20 cellular contexts compared by ENCODE assay signal in the genomic region with DNA sequence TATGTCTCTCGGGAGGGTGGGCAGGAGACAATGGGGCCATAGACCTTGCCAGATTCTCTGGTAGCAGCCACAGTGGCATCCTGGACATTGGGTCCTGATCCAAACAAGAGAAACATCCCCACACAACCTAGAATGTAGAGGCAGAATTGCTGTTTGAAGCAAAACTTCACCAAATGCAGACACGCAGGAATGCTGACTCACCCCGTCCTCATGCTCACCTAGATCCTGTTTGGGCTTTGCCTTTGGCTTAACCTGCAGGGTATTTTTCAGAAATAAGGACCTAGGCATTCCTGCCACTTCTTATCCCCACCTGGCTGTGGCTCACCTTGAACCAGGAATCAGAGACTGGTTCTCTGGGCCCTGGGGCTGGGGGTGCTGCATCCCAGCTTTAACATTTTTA. TPM values are rescaled to one million over a fixed set of nuclear protein-coding genes. Genes with fewer than 3 reads are reported as not detected.
DNase-seq lines count a peak whose midpoint lies in the region; ATAC-seq, FAIRE-seq and TF ChIP-seq lines count a peak whose summit lies in the region.
"Had no signal": no experiment of that assay in that cellular context is flagged by ENCODE, and none has a peak within 500 bp of the region (broad histone marks: within the 10 kb centered on the region; RNA-seq: fewer than 3 reads in every experiment).

No MANE protein-coding gene starts in this region.

- H3K79me2 ChIP-seq in K562 (ENCODE audit: control insufficient read depth, insufficient read depth, low read length) = no peaks in the 10 kb centered on the region

- peaks cover 37 to 88% (median 53%) of the 10 kb centered on the region in 11 experiments for H3K36me3 ChIP-seq in BLaER1 treated with 17β-estradiol and CSF1 and Interleukin-3, amounts not matched to agents 10 nM and 100 nM
- peaks cover 49% of the 10 kb centered on the region for H3K36me3 ChIP-seq in K562 (ENCODE audit: control insufficient read depth, insufficient read depth, low read length)

- ATAC-seq in A549 (no peak), K562 (no peak), GM19351 (IDR thresholded peaks at IDR 0.05; ENCODE audit: unreplicated experiment) (no peak)

- in situ Hi-C loops in K562 (cut with MboI) = no loop called here

- CTCF ChIA-PET in A549 (lab: Yijun Ruan, JAX) = no interaction called here
- CTCF ChIA-PET in K562 (lab: Yijun Ruan, JAX; ENCODE audit: low intra/inter-chr PET ratio) = no interaction called here

- no peaks in the 10 kb centered on the region for H3K9me1 ChIP-seq in K562 (ENCODE audit: control insufficient read depth, insufficient read depth, low read length)

- WGBS in A549 (ENCODE audit: missing lambda C conversion rate) = 56% methylated on average over 3 of the region's 3 CpGs
- 61% methylated on average over 3 of the region's 3 CpGs for WGBS in K562 (ENCODE audit: insufficient coverage, low coverage, missing lambda C conversion rate)

- peaks cover 10% of the 10 kb centered on the region for H3K9me3 ChIP-seq in A549
- H3K9me3 ChIP-seq in BLaER1 treated with 17β-estradiol and CSF1 and Interleukin-3, amounts not matched to agents 10 nM and 100 nM (replicated peaks in 1 of 11) = peaks cover 4 to 13% (median 8%) of the 10 kb centered on the region in 11 experiments; a peak in 19 of 22 replicates
- H3K9me3 ChIP-seq in K562 (replicated peaks; ENCODE audit: control insufficient read depth, insufficient read depth, low read depth, low read length) = no peaks in the 10 kb centered on the region
- H3K9me3 ChIP-seq: SK-N-SH had no signal

- POLR2A ChIA-PET in A549 (lab: Yijun Ruan, JAX) (no interaction called here), K562 (lab: Yijun Ruan, JAX) (interaction anchor here (0.6 kb wide), 1 partner anchor 25 kb away, joined by 3 read pairs; no protein-coding TSS in a partner anchor)

- no peak for TF ChIP-seq CTCF in A549 (IDR thresholded peaks at IDR 0.05)
- TF ChIP-seq CTCF in K562 (IDR thresholded peaks at IDR 0.05 in 2 of 3, conservative IDR thresholded peaks at IDR 0.05 in 1 of 3; ENCODE audit: insufficient read depth in 2 of 3, low read depth in 1 of 3, low read length in 3 of 3) = no peak

- no peak overlapping the region for H3K4me2 ChIP-seq in A549
- peak overlapping the region; percentile 23 to 78 (median 60); a peak in 20 of 22 replicates for H3K4me2 ChIP-seq in BLaER1 treated with 17β-estradiol and CSF1 and Interleukin-3, amounts not matched to agents 10 nM and 100 nM
- no peak overlapping the region for H3K4me2 ChIP-seq in K562 (ENCODE audit: insufficient read depth, low read length)
- H3K4me2 ChIP-seq: SK-N-SH had no signal

- peaks cover 0 to 2% (median 0%) of the 10 kb centered on the region in 11 experiments; a peak in 3 of 22 replicates for H3K27me3 ChIP-seq in BLaER1 treated with 17β-estradiol and CSF1 and Interleukin-3, amounts not matched to agents 10 nM and 100 nM
- no peaks in the 10 kb centered on the region for H3K27me3 ChIP-seq in K562 (ENCODE audit: control insufficient read depth in 2 of 2, insufficient read depth in 2 of 2, low read length in 2 of 2)

- H2AFZ ChIP-seq in K562 (ENCODE audit: low read depth, low read length) = no peak overlapping the region

- no peaks in the 10 kb centered on the region; the same call in 2 of the 3 replicates for H3K4me1 ChIP-seq in A549
- peaks cover 30 to 68% (median 53%) of the 10 kb centered on the region in 10 experiments for H3K4me1 ChIP-seq in BLaER1 treated with 17β-estradiol and CSF1 and Interleukin-3, amounts not matched to agents 10 nM and 100 nM
- peaks cover 12 to 67% of the 10 kb centered on the region in 2 experiments for H3K4me1 ChIP-seq in K562 (replicated peaks in 1 of 2; ENCODE audit: control insufficient read depth in 2 of 2, insufficient read depth in 2 of 2, low read length in 2 of 2)

- TF ChIP-seq RAD21 in A549 (conservative IDR thresholded peaks at IDR 0.05 in 1 of 2, IDR thresholded peaks at IDR 0.05 in 1 of 2) (no peak), K562 (CRISPR knock-in tag; conservative IDR thresholded peaks at IDR 0.05 in 1 of 2, IDR thresholded peaks at IDR 0.05 in 1 of 2) (no peak)

- no peak for TF ChIP-seq EP300 in A549 (IDR thresholded peaks at IDR 0.05)
- no peak for TF ChIP-seq EP300 in K562 (IDR thresholded peaks at IDR 0.05; ENCODE audit: low read length)

- H4K20me1 ChIP-seq in BLaER1 treated with 17β-estradiol and CSF1 and Interleukin-3, amounts not matched to agents 10 nM and 100 nM = peaks cover 0 to 45% (median 0%) of the 10 kb centered on the region in 11 experiments; a peak in 8 of 22 replicates
- no peaks in the 10 kb centered on the region for H4K20me1 ChIP-seq in K562 (replicated peaks; ENCODE audit: control insufficient read depth, insufficient read depth, low read length)

- DNase-seq in A549 (ENCODE audit: low read depth in 1 of 2, low spot score in 1 of 2) (no peak), K562 (ENCODE audit: extremely low read depth in 1 of 4, low spot score in 3 of 4) (no peak), DMS79 (lab: John Stamatoyannopoulos, UW) (no peak), GM12891 (ENCODE audit: insufficient read length, low spot score) (no peak)
- DNase-seq: CD4-positive, CD25-positive, alpha-beta regulatory T cell; DMS153; H7; HFFc6; Karpas-422; NCI-H1417 treated with DMSO at 0.1 percent for 48 hours; NCI-H187 treated with DMSO at 0.1 percent for 48 hours; NCI-H2227 treated with DMSO at 0.1 percent for 48 hours; NCI-H510A treated with DMSO at 0.1 percent for 48 hours; NCI-H774; OCI-M1; SHP77 treated with DMSO at 0.1 percent for 48 hours; SK-N-SH had no signal

- no peak overlapping the region for H3K4me3 ChIP-seq in A549
- no peak overlapping the region for H3K4me3 ChIP-seq in BLaER1 treated with 17β-estradiol and CSF1 and Interleukin-3, amounts not matched to agents 10 nM and 100 nM
- H3K4me3 ChIP-seq in K562 = no peak overlapping the region

- BruUV-seq in K562 (replicated peaks; lab: Mats Ljungman, UMichigan) = no TSS peak

- FAIRE-seq in A549 (lab: Jason Lieb, UNC) = no peak
- FAIRE-seq in K562 (lab: Jason Lieb, UNC) = no peak
- FAIRE-seq in GM12891 (lab: Jason Lieb, UNC) = no peak

- TF ChIP-seq POLR2A in A549 (IDR thresholded peaks at IDR 0.05; ENCODE audit: low read length) (no peak), K562 (conservative IDR thresholded peaks at IDR 0.05) (no peak), GM12891 (IDR thresholded peaks at IDR 0.05; ENCODE audit: low read depth, low read length) (no peak)

- peak overlapping the region in 1 of 2 experiments; percentile 53; a peak in 2 of 6 replicates for H3K27ac ChIP-seq in A549
- H3K27ac ChIP-seq in BLaER1 treated with 17β-estradiol and CSF1 and Interleukin-3, amounts not matched to agents 10 nM and 100 nM = peak overlapping the region in 7 of 11 experiments; percentile 2 to 75 (median 46); a peak in 10 of 22 replicates
- no peak overlapping the region; the same call in 1 of the 3 replicates for H3K27ac ChIP-seq in K562 (ENCODE audit: extremely low read depth, low read depth, low read length)

- intact Hi-C loops in K562 (cut with micrococcal nuclease) = no loop called here

- H3K9ac ChIP-seq in BLaER1 treated with 17β-estradiol and CSF1 and Interleukin-3, amounts not matched to agents 10 nM and 100 nM = peak overlapping the region in 10 of 11 experiments; percentile 26 to 73 (median 42); a peak in 14 of 22 replicates
- peak overlapping the region in 1 of 2 experiments; percentile 77; a peak in 2 of 4 replicates for H3K9ac ChIP-seq in K562 (ENCODE audit: insufficient read depth in 1 of 2, low read depth in 2 of 2, low read length in 2 of 2)
- H3K9ac ChIP-seq: SK-N-SH had no signal

RNA-seq across cellular contexts. Expression of gene TBC1D17, which starts 7.3 kb away (rescaled TPM):
- 12.3 and 18.0 TPM in 2 replicates for polyA plus RNA-seq in A549 (2011; rRNA removed)
- 26.5 and 33.3 TPM in 2 replicates for polyA plus RNA-seq in A549 (2012; cell fraction: cytosol; rRNA removed)
- polyA plus RNA-seq in A549 (2012; cell fraction: nucleus; rRNA removed) = 65.2 and 76.6 TPM in 2 replicates
- 26.6 to 44.8 TPM (median 41.5 TPM) in 3 replicates for polyA plus RNA-seq in A549 (2017; fragmentation: RNase III; extraction: RNeasy Plus Mini Kit Qiagen cat#74134 plus additional on column Dnase treatment)
- polyA minus RNA-seq in A549 (2011; rRNA and poly(A)+ RNA removed) = 14.3 and 18.0 TPM in 2 replicates
- total RNA-seq in K562 (2011; cell fraction: chromatin; rRNA removed; ENCODE audit: low replicate concordance) = 34.8 and 78.7 TPM in 2 replicates
- total RNA-seq in K562 (2011; cell fraction: nucleolus; rRNA removed) = 40.9 and 43.4 TPM in 2 replicates
- total RNA-seq in K562 (2011; cell fraction: nucleoplasm; rRNA removed) = 33.2 and 34.5 TPM in 2 replicates
- 3.8 and 6.8 TPM in 2 replicates for total RNA-seq in K562 (2014; rRNA removed)
- total RNA-seq in K562 (2014; rRNA removed; fragmentation: Illumina TruSeq; extraction: Trizol) = 2.6 and 3.2 TPM in 2 replicates
- 2.4 and 3.5 TPM in 2 replicates for total RNA-seq in K562 (2015; rRNA removed; fragmentation: Illumina TruSeq; extraction: Trizol)
- 14.2 and 16.0 TPM in 2 replicates for total RNA-seq in K562 (2021)
- 7.4 and 10.5 TPM in 2 replicates for polyA plus RNA-seq in K562 (2011; rRNA removed)
- 8.7 and 14.7 TPM in 2 replicates for polyA plus RNA-seq in K562 (2011; cell fraction: cytosol; rRNA removed)
- 33.2 and 48.4 TPM in 2 replicates for polyA plus RNA-seq in K562 (2011; cell fraction: nucleus; rRNA removed)
- 15.8 and 16.9 TPM in 2 replicates for polyA plus RNA-seq in K562 (2012)
- polyA plus RNA-seq in K562 (2014; fragmentation: Illumina TruSeq; extraction: Trizol) = 8.7 and 11.7 TPM in 2 replicates
- under 1 TPM; 0.42 to 0.46 TPM for polyA plus RNA-seq in K562 (2014; fragmentation: Nextera tagmentation; extraction: Ambion mirVana)
- 14.7 and 18.2 TPM in 2 replicates for polyA plus RNA-seq in K562 (2014; rRNA removed)
- polyA minus RNA-seq in K562 (2011; rRNA and poly(A)+ RNA removed) = 5.7 and 7.2 TPM in 2 replicates
- 9.1 and 9.2 TPM in 2 replicates for polyA minus RNA-seq in K562 (2011; cell fraction: cytosol; rRNA and poly(A)+ RNA removed)
- 12.3 and 15.3 TPM in 2 replicates for polyA minus RNA-seq in K562 (2011; cell fraction: nucleus; rRNA and poly(A)+ RNA removed)
- polyA plus RNA-seq in GM12891 (2012; ENCODE audit: low read depth, missing spikeins) = 29.6 TPM

RNA-seq across cellular contexts. Expression of gene AKT1S1, which starts 7.6 kb away (rescaled TPM):
- 39.2 and 41.5 TPM in 2 replicates for polyA plus RNA-seq in A549 (2011; rRNA removed)
- polyA plus RNA-seq in A549 (2012; cell fraction: cytosol; rRNA removed) = 70.4 and 91.8 TPM in 2 replicates
- 107 and 112 TPM in 2 replicates for polyA plus RNA-seq in A549 (2012; cell fraction: nucleus; rRNA removed)
- 63.4 to 75.9 TPM (median 75.3 TPM) in 3 replicates for polyA plus RNA-seq in A549 (2017; fragmentation: RNase III; extraction: RNeasy Plus Mini Kit Qiagen cat#74134 plus additional on column Dnase treatment)
- polyA minus RNA-seq in A549 (2011; rRNA and poly(A)+ RNA removed) = 30.8 and 33.3 TPM in 2 replicates
- 24.5 and 49.9 TPM in 2 replicates for total RNA-seq in K562 (2011; cell fraction: chromatin; rRNA removed; ENCODE audit: low replicate concordance)
- 34.3 and 39.9 TPM in 2 replicates for total RNA-seq in K562 (2011; cell fraction: nucleolus; rRNA removed)
- 26.9 and 29.9 TPM in 2 replicates for total RNA-seq in K562 (2011; cell fraction: nucleoplasm; rRNA removed)
- total RNA-seq in K562 (2014; rRNA removed) = 25.7 and 33.8 TPM in 2 replicates
- 5.7 and 6.9 TPM in 2 replicates for total RNA-seq in K562 (2014; rRNA removed; fragmentation: Illumina TruSeq; extraction: Trizol)
- 13.5 and 14.4 TPM in 2 replicates for total RNA-seq in K562 (2015; rRNA removed; fragmentation: Illumina TruSeq; extraction: Trizol)
- 50.1 and 50.3 TPM in 2 replicates for total RNA-seq in K562 (2021)
- polyA plus RNA-seq in K562 (2011; rRNA removed) = 17.1 and 22.4 TPM in 2 replicates
- polyA plus RNA-seq in K562 (2011; cell fraction: cytosol; rRNA removed) = 34.5 and 68.9 TPM in 2 replicates
- 33.2 and 55.4 TPM in 2 replicates for polyA plus RNA-seq in K562 (2011; cell fraction: nucleus; rRNA removed)
- 31.8 and 37.6 TPM in 2 replicates for polyA plus RNA-seq in K562 (2012)
- polyA plus RNA-seq in K562 (2014; fragmentation: Illumina TruSeq; extraction: Trizol) = 39.0 and 40.7 TPM in 2 replicates
- 1 to 10 TPM; 1.2 TPM for polyA plus RNA-seq in K562 (2014; fragmentation: Nextera tagmentation; extraction: Ambion mirVana)
- polyA plus RNA-seq in K562 (2014; rRNA removed) = 38.2 and 45.4 TPM in 2 replicates
- 7.8 and 10.3 TPM in 2 replicates for polyA minus RNA-seq in K562 (2011; rRNA and poly(A)+ RNA removed)
- polyA minus RNA-seq in K562 (2011; cell fraction: cytosol; rRNA and poly(A)+ RNA removed) = 17.4 and 21.4 TPM in 2 replicates
- 18.2 and 22.4 TPM in 2 replicates for polyA minus RNA-seq in K562 (2011; cell fraction: nucleus; rRNA and poly(A)+ RNA removed)
- polyA plus RNA-seq in GM12891 (2012; ENCODE audit: low read depth, missing spikeins) = 14.6 TPM

RNA-seq across cellular contexts. Expression of gene IL4I1, which starts 11.9 kb away (rescaled TPM):
- polyA plus RNA-seq in A549 (2011; rRNA removed) (0.15 and 0.18 TPM in 2 replicates), A549 (2017; fragmentation: RNase III; extraction: RNeasy Plus Mini Kit Qiagen cat#74134 plus additional on column Dnase treatment) (0.62 to 0.88 TPM (median 0.87 TPM) in 3 replicates), K562 (2011; rRNA removed) (0.06 and 0.31 TPM in 2 replicates), K562 (2014; fragmentation: Illumina TruSeq; extraction: Trizol) (0.15 TPM in 1 of 2 replicates, not detected in the other), K562 (2014; fragmentation: Nextera tagmentation; extraction: Ambion mirVana) (under 1 TPM in 1 of 2 experiments, not detected in 1; 0.13 TPM), K562 (2014; rRNA removed) (0.09 and 0.44 TPM in 2 replicates)
- polyA plus RNA-seq in A549 (2012; cell fraction: cytosol; rRNA removed) = 0.20 and 0.26 TPM in 2 replicates
- polyA plus RNA-seq in A549 (2012; cell fraction: nucleus; rRNA removed) = 0.66 and 0.84 TPM in 2 replicates
- 0.70 TPM in 1 of 2 replicates, not detected in the other for polyA minus RNA-seq in A549 (2011; rRNA and poly(A)+ RNA removed)
- total RNA-seq in K562 (2011; cell fraction: chromatin; rRNA removed; ENCODE audit: low replicate concordance) = 0.93 TPM in 1 of 2 replicates, not detected in the other
- 1.8 TPM in 2 replicates for total RNA-seq in K562 (2011; cell fraction: nucleolus; rRNA removed)
- 0.37 and 0.46 TPM in 2 replicates for total RNA-seq in K562 (2011; cell fraction: nucleoplasm; rRNA removed)
- total RNA-seq in K562 (2014; rRNA removed) (0.90 and 0.95 TPM in 2 replicates), K562 (2014; rRNA removed; fragmentation: Illumina TruSeq; extraction: Trizol) (0.33 TPM in 1 of 2 replicates, not detected in the other), K562 (2015; rRNA removed; fragmentation: Illumina TruSeq; extraction: Trizol) (0.19 and 0.43 TPM in 2 replicates), K562 (2021) (0.55 and 0.76 TPM in 2 replicates)
- 0.04 and 0.36 TPM in 2 replicates for polyA plus RNA-seq in K562 (2011; cell fraction: cytosol; rRNA removed)
- polyA plus RNA-seq in K562 (2011; cell fraction: nucleus; rRNA removed) = 0.24 and 0.27 TPM in 2 replicates
- polyA plus RNA-seq in K562 (2012) = 0.50 and 0.56 TPM in 2 replicates
- 0.11 TPM in 1 of 2 replicates, not detected in the other for polyA minus RNA-seq in K562 (2011; rRNA and poly(A)+ RNA removed)
- polyA minus RNA-seq in K562 (2011; cell fraction: cytosol; rRNA and poly(A)+ RNA removed) = 0.67 and 0.73 TPM in 2 replicates
- polyA minus RNA-seq in K562 (2011; cell fraction: nucleus; rRNA and poly(A)+ RNA removed) = 0.67 and 0.81 TPM in 2 replicates
- polyA plus RNA-seq in GM12891 (2012; ENCODE audit: low read depth, missing spikeins) = 30.1 TPM
- total RNA-seq: MCF 10A had no signal

RNA-seq across cellular contexts. Expression of gene PNKP, which starts 17.4 kb away (rescaled TPM):
- polyA plus RNA-seq in A549 (2011; rRNA removed) (22.5 and 23.3 TPM in 2 replicates), A549 (2017; fragmentation: RNase III; extraction: RNeasy Plus Mini Kit Qiagen cat#74134 plus additional on column Dnase treatment) (63.8 to 75.9 TPM (median 71.2 TPM) in 3 replicates), K562 (2011; rRNA removed) (13.7 and 21.3 TPM in 2 replicates), K562 (2014; fragmentation: Illumina TruSeq; extraction: Trizol) (26.7 and 30.0 TPM in 2 replicates), K562 (2014; fragmentation: Nextera tagmentation; extraction: Ambion mirVana) (1 to 10 TPM; 2.8 to 3.1 TPM), K562 (2014; rRNA removed) (64.0 and 71.3 TPM in 2 replicates)
- 40.5 and 44.1 TPM in 2 replicates for polyA plus RNA-seq in A549 (2012; cell fraction: cytosol; rRNA removed)
- polyA plus RNA-seq in A549 (2012; cell fraction: nucleus; rRNA removed) = 235 and 294 TPM in 2 replicates
- 35.0 and 36.5 TPM in 2 replicates for polyA minus RNA-seq in A549 (2011; rRNA and poly(A)+ RNA removed)
- total RNA-seq in K562 (2011; cell fraction: chromatin; rRNA removed; ENCODE audit: low replicate concordance) = 168 and 404 TPM in 2 replicates
- 252 and 258 TPM in 2 replicates for total RNA-seq in K562 (2011; cell fraction: nucleolus; rRNA removed)
- total RNA-seq in K562 (2011; cell fraction: nucleoplasm; rRNA removed) = 178 and 185 TPM in 2 replicates
- total RNA-seq in K562 (2014; rRNA removed) (56.0 and 59.3 TPM in 2 replicates), K562 (2014; rRNA removed; fragmentation: Illumina TruSeq; extraction: Trizol) (12.3 and 18.1 TPM in 2 replicates), K562 (2015; rRNA removed; fragmentation: Illumina TruSeq; extraction: Trizol) (25.3 and 29.4 TPM in 2 replicates), K562 (2021) (84.9 and 85.4 TPM in 2 replicates)
- 12.2 and 25.9 TPM in 2 replicates for polyA plus RNA-seq in K562 (2011; cell fraction: cytosol; rRNA removed)
- polyA plus RNA-seq in K562 (2011; cell fraction: nucleus; rRNA removed) = 123 and 164 TPM in 2 replicates
- polyA plus RNA-seq in K562 (2012) = 56.7 and 64.2 TPM in 2 replicates
- polyA minus RNA-seq in K562 (2011; rRNA and poly(A)+ RNA removed) = 6.7 and 8.2 TPM in 2 replicates
- polyA minus RNA-seq in K562 (2011; cell fraction: cytosol; rRNA and poly(A)+ RNA removed) = 22.8 and 136 TPM in 2 replicates
- polyA minus RNA-seq in K562 (2011; cell fraction: nucleus; rRNA and poly(A)+ RNA removed) = 48.2 and 49.9 TPM in 2 replicates
- 35.2 TPM for polyA plus RNA-seq in GM12891 (2012; ENCODE audit: low read depth, missing spikeins)

RNA-seq across cellular contexts. Expression of gene PTOV1, which starts 33.8 kb away (rescaled TPM):
- polyA plus RNA-seq in A549 (2011; rRNA removed) (27.7 and 41.2 TPM in 2 replicates), A549 (2017; fragmentation: RNase III; extraction: RNeasy Plus Mini Kit Qiagen cat#74134 plus additional on column Dnase treatment) (119 to 153 TPM (median 147 TPM) in 3 replicates), K562 (2011; rRNA removed) (33.0 and 58.6 TPM in 2 replicates), K562 (2014; fragmentation: Illumina TruSeq; extraction: Trizol) (61.7 and 81.3 TPM in 2 replicates), K562 (2014; fragmentation: Nextera tagmentation; extraction: Ambion mirVana) (1 to 10 TPM; 4.9 to 9.3 TPM), K562 (2014; rRNA removed) (68.1 and 75.0 TPM in 2 replicates)
- polyA plus RNA-seq in A549 (2012; cell fraction: cytosol; rRNA removed) = 111 and 150 TPM in 2 replicates
- 235 and 351 TPM in 2 replicates for polyA plus RNA-seq in A549 (2012; cell fraction: nucleus; rRNA removed)
- polyA minus RNA-seq in A549 (2011; rRNA and poly(A)+ RNA removed) = 60.2 and 109 TPM in 2 replicates
- 128 and 364 TPM in 2 replicates for total RNA-seq in K562 (2011; cell fraction: chromatin; rRNA removed; ENCODE audit: low replicate concordance)
- 274 and 281 TPM in 2 replicates for total RNA-seq in K562 (2011; cell fraction: nucleolus; rRNA removed)
- total RNA-seq in K562 (2011; cell fraction: nucleoplasm; rRNA removed) = 195 and 218 TPM in 2 replicates
- total RNA-seq in K562 (2014; rRNA removed) (61.3 and 79.5 TPM in 2 replicates), K562 (2014; rRNA removed; fragmentation: Illumina TruSeq; extraction: Trizol) (14.0 and 23.3 TPM in 2 replicates), K562 (2015; rRNA removed; fragmentation: Illumina TruSeq; extraction: Trizol) (43.5 and 44.6 TPM in 2 replicates), K562 (2021) (156 and 169 TPM in 2 replicates)
- polyA plus RNA-seq in K562 (2011; cell fraction: cytosol; rRNA removed) = 39.8 and 67.6 TPM in 2 replicates
- 302 and 359 TPM in 2 replicates for polyA plus RNA-seq in K562 (2011; cell fraction: nucleus; rRNA removed)
- polyA plus RNA-seq in K562 (2012) = 104 and 153 TPM in 2 replicates
- 22.8 and 25.3 TPM in 2 replicates for polyA minus RNA-seq in K562 (2011; rRNA and poly(A)+ RNA removed)
- 60.9 and 84.8 TPM in 2 replicates for polyA minus RNA-seq in K562 (2011; cell fraction: cytosol; rRNA and poly(A)+ RNA removed)
- polyA minus RNA-seq in K562 (2011; cell fraction: nucleus; rRNA and poly(A)+ RNA removed) = 81.6 and 99.6 TPM in 2 replicates
- 50.1 TPM for polyA plus RNA-seq in GM12891 (2012; ENCODE audit: low read depth, missing spikeins)

Comparison
In these comparisons a context has a peak if more than half of its experiments do, and no peak if none do; other contexts are left out.
1. H3K4me2 ChIP-seq: peak in BLaER1 treated with 17β-estradiol and CSF1 and Interleukin-3, amounts not matched to agents 10 nM and 100 nM (11 of 11); none in A549 (single experiment) and K562 (single experiment).
2. Of the 35 proteins assayed by ChIP-seq in both K562 and A549: peak only in K562: none; only in A549: MAFK; in both: none; in neither: 34.